ENCODE assay signal across 2 cellular contexts in the genomic region with DNA sequence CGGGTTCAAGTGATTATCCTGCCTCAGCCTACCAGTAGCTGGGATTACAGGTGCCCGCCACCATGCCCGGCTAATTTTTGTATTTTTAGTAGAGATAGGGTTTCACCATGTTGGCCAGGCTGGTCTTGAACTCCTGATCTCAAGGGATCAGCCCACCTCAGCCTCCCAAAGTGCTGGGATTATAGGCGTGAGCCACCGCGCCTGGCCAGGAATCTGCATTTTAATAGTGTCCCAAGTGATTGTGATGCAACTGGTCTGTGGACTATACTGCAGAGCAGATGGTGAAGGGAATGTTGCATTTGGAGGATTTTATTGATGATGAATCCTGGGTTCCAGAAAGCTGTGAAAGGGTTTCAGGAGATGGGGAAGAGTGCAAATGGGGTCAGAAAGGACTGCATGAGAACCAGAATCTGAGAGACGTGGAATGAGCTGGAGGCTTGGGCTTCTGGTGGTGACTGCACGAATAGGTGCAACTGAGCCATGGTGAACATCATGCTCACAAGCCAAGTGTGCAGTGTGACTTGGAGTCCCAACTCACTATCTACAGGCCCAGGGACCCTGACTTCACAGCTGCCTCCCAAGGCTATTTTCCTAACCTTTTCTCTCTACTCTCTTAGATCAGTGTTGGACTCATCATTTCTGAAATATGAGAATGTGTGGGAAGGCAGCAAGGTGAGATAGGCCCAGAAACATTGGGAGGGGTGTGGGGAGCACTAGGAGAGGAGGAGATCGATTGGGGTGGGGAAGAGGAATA.
TF ChIP-seq lines count a peak whose summit lies in the region.

No MANE protein-coding gene starts in this region.

TF ChIP-seq in SK-N-SH, 30 proteins besides CTCF, POLR2A, EP300 and RAD21:
- TF ChIP-seq RFX5 (IDR thresholded peaks at IDR 0.05; ENCODE audit: low read length), result no peak
- no peak for TF ChIP-seq YY1 (IDR thresholded peaks at IDR 0.05; ENCODE audit: low read depth)
- TF ChIP-seq, protein P1, sequence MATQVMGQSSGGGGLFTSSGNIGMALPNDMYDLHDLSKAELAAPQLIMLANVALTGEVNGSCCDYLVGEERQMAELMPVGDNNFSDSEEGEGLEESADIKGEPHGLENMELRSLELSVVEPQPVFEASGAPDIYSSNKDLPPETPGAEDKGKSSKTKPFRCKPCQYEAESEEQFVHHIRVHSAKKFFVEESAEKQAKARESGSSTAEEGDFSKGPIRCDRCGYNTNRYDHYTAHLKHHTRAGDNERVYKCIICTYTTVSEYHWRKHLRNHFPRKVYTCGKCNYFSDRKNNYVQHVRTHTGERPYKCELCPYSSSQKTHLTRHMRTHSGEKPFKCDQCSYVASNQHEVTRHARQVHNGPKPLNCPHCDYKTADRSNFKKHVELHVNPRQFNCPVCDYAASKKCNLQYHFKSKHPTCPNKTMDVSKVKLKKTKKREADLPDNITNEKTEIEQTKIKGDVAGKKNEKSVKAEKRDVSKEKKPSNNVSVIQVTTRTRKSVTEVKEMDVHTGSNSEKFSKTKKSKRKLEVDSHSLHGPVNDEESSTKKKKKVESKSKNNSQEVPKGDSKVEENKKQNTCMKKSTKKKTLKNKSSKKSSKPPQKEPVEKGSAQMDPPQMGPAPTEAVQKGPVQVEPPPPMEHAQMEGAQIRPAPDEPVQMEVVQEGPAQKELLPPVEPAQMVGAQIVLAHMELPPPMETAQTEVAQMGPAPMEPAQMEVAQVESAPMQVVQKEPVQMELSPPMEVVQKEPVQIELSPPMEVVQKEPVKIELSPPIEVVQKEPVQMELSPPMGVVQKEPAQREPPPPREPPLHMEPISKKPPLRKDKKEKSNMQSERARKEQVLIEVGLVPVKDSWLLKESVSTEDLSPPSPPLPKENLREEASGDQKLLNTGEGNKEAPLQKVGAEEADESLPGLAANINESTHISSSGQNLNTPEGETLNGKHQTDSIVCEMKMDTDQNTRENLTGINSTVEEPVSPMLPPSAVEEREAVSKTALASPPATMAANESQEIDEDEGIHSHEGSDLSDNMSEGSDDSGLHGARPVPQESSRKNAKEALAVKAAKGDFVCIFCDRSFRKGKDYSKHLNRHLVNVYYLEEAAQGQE (IDR thresholded peaks at IDR 0.05; ENCODE audit: low read depth, low read length), result no peak
- TF ChIP-seq NRF1 (IDR thresholded peaks at IDR 0.05; ENCODE audit: low read depth, low read length), result no peak

TF ChIP-seq in SK-N-SH treated with all-trans-retinoic acid at 6 μM for 48 hours, 23 proteins besides CTCF, POLR2A, EP300 and RAD21:
- TF ChIP-seq ESRRG (CRISPR knock-in tag; IDR thresholded peaks at IDR 0.05) (no peak), ZFP3 (CRISPR knock-in tag; IDR thresholded peaks at IDR 0.05) (no peak), ISL1 (CRISPR knock-in tag; IDR thresholded peaks at IDR 0.05) (no peak), ZFP30 (CRISPR knock-in tag; IDR thresholded peaks at IDR 0.05) (no peak), ZNF8 (CRISPR knock-in tag; IDR thresholded peaks at IDR 0.05) (no peak), ZC3H10 (CRISPR knock-in tag; IDR thresholded peaks at IDR 0.05) (no peak), PPARA (CRISPR knock-in tag; IDR thresholded peaks at IDR 0.05; ENCODE audit: borderline replicate concordance) (no peak), TOX (CRISPR knock-in tag; IDR thresholded peaks at IDR 0.05; ENCODE audit: borderline replicate concordance) (no peak)
- TF ChIP-seq, protein P2, sequence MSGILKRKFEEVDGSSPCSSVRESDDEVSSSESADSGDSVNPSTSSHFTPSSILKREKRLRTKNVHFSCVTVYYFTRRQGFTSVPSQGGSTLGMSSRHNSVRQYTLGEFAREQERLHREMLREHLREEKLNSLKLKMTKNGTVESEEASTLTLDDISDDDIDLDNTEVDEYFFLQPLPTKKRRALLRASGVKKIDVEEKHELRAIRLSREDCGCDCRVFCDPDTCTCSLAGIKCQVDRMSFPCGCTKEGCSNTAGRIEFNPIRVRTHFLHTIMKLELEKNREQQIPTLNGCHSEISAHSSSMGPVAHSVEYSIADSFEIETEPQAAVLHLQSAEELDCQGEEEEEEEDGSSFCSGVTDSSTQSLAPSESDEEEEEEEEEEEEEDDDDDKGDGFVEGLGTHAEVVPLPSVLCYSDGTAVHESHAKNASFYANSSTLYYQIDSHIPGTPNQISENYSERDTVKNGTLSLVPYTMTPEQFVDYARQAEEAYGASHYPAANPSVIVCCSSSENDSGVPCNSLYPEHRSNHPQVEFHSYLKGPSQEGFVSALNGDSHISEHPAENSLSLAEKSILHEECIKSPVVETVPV (CRISPR knock-in tag; IDR thresholded peaks at IDR 0.05), result no peak
TF ChIP-seq in SK-N-SH treated with all-trans-retinoic acid at 6 μM for 48 hours: peak in this region for 0.
